In genomic region chr1:114345930-114346479, GRCh38 we compare ENCODE assay signal across 8 cellular contexts.
DNase-seq lines count a peak whose midpoint lies in the region; ATAC-seq lines count a peak whose summit lies in the region.

No MANE protein-coding gene starts in this region.

- H3K36me3 Mint-ChIP-seq in IgD-negative memory B cell: no peaks in the 10 kb centered on the region

- H3K36me3 ChIP-seq in adipocyte (ENCODE audit: control insufficient read depth, insufficient read depth, low read length, severe bottlenecking) (no peaks in the 10 kb centered on the region), iPS-15b (ENCODE audit: control insufficient read depth, insufficient read depth, low read length) (no peaks in the 10 kb centered on the region)

- H3K27me3 ChIP-seq in adipocyte (replicated peaks; ENCODE audit: control insufficient read depth, insufficient read depth, low read length) (peaks cover 13% of the 10 kb centered on the region), iPS-15b (ENCODE audit: control insufficient read depth, insufficient read depth, low read length) (peaks cover 13% of the 10 kb centered on the region)

- H3K9me3 Mint-ChIP-seq in IgD-negative memory B cell: no peaks in the 10 kb centered on the region

- H3K27me3 Mint-ChIP-seq in IgD-negative memory B cell: peaks cover 8% of the 10 kb centered on the region

- peak overlapping the region; percentile 13 to 88 (median 74) for H3K27ac ChIP-seq in skin epidermis

- ATAC-seq in GM21528 (IDR thresholded peaks at IDR 0.05; ENCODE audit: low FRiP score, unreplicated experiment): peak; percentile 51

- H3K27ac Mint-ChIP-seq in IgD-negative memory B cell: peak overlapping the region; percentile 2 to 78 (median 5)

- H3K4me1 Mint-ChIP-seq in IgD-negative memory B cell: peaks cover 3 to 10% (median 4%) of the 10 kb centered on the region in 3 donors

- DNase-seq in ELF-1 (ENCODE audit: low read depth, low spot score) (peak; percentile 64), adipocyte (ENCODE audit: low read depth) (peak; percentile 3), NCI-H774 (lab: John Stamatoyannopoulos, UW) (no peak), NCI-H1436 (lab: John Stamatoyannopoulos, UW) (no peak)

- H3K9ac ChIP-seq in adipocyte (ENCODE audit: low read length): peak overlapping the region; percentile 61
- no peak overlapping the region for H3K9ac ChIP-seq in iPS-15b (ENCODE audit: low read depth, low read length)

- H3K4me3 Mint-ChIP-seq in IgD-negative memory B cell: peak overlapping the region; percentile 83 to 97 (median 90)

- H3K9me3 ChIP-seq in adipocyte (ENCODE audit: control insufficient read depth, low read length) (no peaks in the 10 kb centered on the region), iPS-15b (ENCODE audit: control insufficient read depth, insufficient read depth, low read length) (no peaks in the 10 kb centered on the region)

- H3K4me3 ChIP-seq in adipocyte (ENCODE audit: low read length) (peak overlapping the region; percentile 75), iPS-15b (ENCODE audit: low read depth, low read length) (peak overlapping the region; percentile 67), skin epidermis (peak overlapping the region; percentile 22 to 50 (median 35))

- H3K4me1 ChIP-seq in adipocyte (ENCODE audit: control insufficient read depth, insufficient read depth, low read length) (peaks cover 10% of the 10 kb centered on the region), iPS-15b (ENCODE audit: control insufficient read depth, insufficient read depth, low read length) (no peaks in the 10 kb centered on the region)

Comparison
In these comparisons a context has a peak if more than half of its experiments do, and no peak if none do; other contexts are left out.
1. DNase-seq: peak in ELF-1 (single experiment) and adipocyte (single experiment); none in NCI-H774 (single experiment) and NCI-H1436 (single experiment).
2. Peak in every context shown above with its lines, with median percentiles within 50 percentile points of each other: H3K4me3 ChIP-seq.